In genomic region chr12:20917269-20917668, GRCh38 we compare ENCODE assay signal across 35 cellular contexts.
"Had no signal": no experiment of that assay in that cellular context is flagged by ENCODE, and none has a peak within 500 bp of the region (broad histone marks: within the 10 kb centered on the region; RNA-seq: fewer than 3 reads in every experiment).

No MANE protein-coding gene starts in this region.

- H3K36me3 ChIP-seq: adrenal gland, brain microvascular endothelial cell, breast epithelium had no signal

- H3K27me3 ChIP-seq: adrenal gland, body of pancreas, brain microvascular endothelial cell, breast epithelium had no signal

- H3K4me1 ChIP-seq: adrenal gland, body of pancreas, breast epithelium had no signal

- FAIRE-seq: astrocyte, TTC549 had no signal

- DNase-seq: activated B cell treated with CpG ODN at 0.5 μM for 24 hours; activated CD4-positive, alpha-beta memory T cell treated with anti-CD3 and anti-CD28 coated beads for 36 hours; activated CD4-positive, alpha-beta T cell treated with anti-CD3 and anti-CD28 coated beads for 4 hours; activated CD4-positive, alpha-beta T cell treated with anti-CD3 and anti-CD28 coated beads, Interleukin-2, amount 10 ng/mL, durations not matched to agents 24 days and 14 days; activated CD4-positive, alpha-beta T cell treated with anti-CD3 and anti-CD28 coated beads, Interleukin-2, amount 50 U/mL, for 1 hour; activated CD4-positive, alpha-beta T cell treated with anti-CD3 and anti-CD28 coated beads, Interleukin-2, amount 50 U/mL, for 4 hours; activated CD4-positive, CD25-positive, alpha-beta regulatory T cell treated with anti-CD3 and anti-CD28 coated beads, Interleukin-2, amount 50 U/mL, for 72 hours; activated CD8-positive, alpha-beta memory T cell treated with anti-CD3 and anti-CD28 coated beads, Interleukin-2, amount 50 U/mL, for 4 hours; activated CD8-positive, alpha-beta T cell treated with anti-CD3 and anti-CD28 coated beads for 36 hours; activated effector memory CD4-positive, alpha-beta T cell treated with anti-CD3 and anti-CD28 coated beads, Interleukin-2, amount 50 U/mL, for 16 hours; activated gamma-delta T cell treated with Interleukin-2 at 50 U/mL for 16 hours; activated naive CD4-positive, alpha-beta T cell; activated naive CD4-positive, alpha-beta T cell treated with anti-CD3 and anti-CD28 coated beads for 36 hours; activated naive CD4-positive, alpha-beta T cell treated with anti-CD3 and anti-CD28 coated beads, Interleukin-2, amount 50 U/mL, for 16 hours; activated naive CD8-positive, alpha-beta T cell treated with anti-CD3 and anti-CD28 coated beads for 36 hours; activated T-cell treated with anti-CD3 and anti-CD28 coated beads for 4 hours; activated T-cell treated with anti-CD3 and anti-CD28 coated beads, Interleukin-2, amount 50 U/mL, for 1 hour; activated T-cell treated with anti-CD3 and anti-CD28 coated beads, Interleukin-2, amount 50 U/mL, for 4 hours; activated T-cell treated with anti-CD3 and anti-CD28 coated beads, Interleukin-2, amount 50 U/mL, for 72 hours; adrenal gland; amniotic stem cell; aorta; body of pancreas; brain microvascular endothelial cell; central memory CD4-positive, alpha-beta T cell; SW 1271; T-helper 1 cell; T-helper 2 cell; T-helper 9 cell had no signal

- H3K4me3 ChIP-seq: adrenal gland, body of pancreas, breast epithelium had no signal

- H3K27ac ChIP-seq: adrenal gland, body of pancreas, brain microvascular endothelial cell, breast epithelium, VCaP had no signal

- ATAC-seq: activated CD8-positive, alpha-beta T cell treated with anti-CD3 and anti-CD28 coated beads for 36 hours; activated naive CD4-positive, alpha-beta T cell treated with anti-CD3 and anti-CD28 coated beads, Interleukin-2, amount 50 U/mL, for 72 hours; activated T-cell treated with anti-CD3 and anti-CD28 coated beads, Interleukin-2, amount 50 U/mL, for 4 hours; activated T-cell treated with anti-CD3 and anti-CD28 coated beads, Interleukin-2, amount 50 U/mL, for 72 hours; activated T-helper 17 cell treated with anti-CD3 and anti-CD28 coated beads, Interleukin-2, amount 50 U/mL, for 72 hours; body of pancreas had no signal

- H3K9me3 ChIP-seq: body of pancreas had no signal
